Comparison of ENCODE assay signal across 11 cellular contexts in genomic region chr13:43196171-43196611, GRCh38.
DNase-seq lines count a peak whose midpoint lies in the region; ATAC-seq and TF ChIP-seq lines count a peak whose summit lies in the region.
"Had no signal": no experiment of that assay in that cellular context is flagged by ENCODE, and none has a peak within 500 bp of the region (broad histone marks: within the 10 kb centered on the region; RNA-seq: fewer than 3 reads in every experiment).

No MANE protein-coding gene starts in this region.

- H3K9me3 ChIP-seq in HEK293 (ENCODE audit: control insufficient read depth, insufficient read depth, low read depth, low read length) = no peaks in the 10 kb centered on the region
- H3K9me3 ChIP-seq in gastroesophageal sphincter = no peaks in the 10 kb centered on the region
- H3K9me3 ChIP-seq in sigmoid colon = no peaks in the 10 kb centered on the region

- no peaks in the 10 kb centered on the region; the same call in 1 of the 2 replicates for H3K9me3 Mint-ChIP-seq in WTC11

- in situ Hi-C loops in SK-MEL-5 (cut with HindIII; ENCODE audit: low pct_unique_long_range_greater_than_20kb, low sequenced_read_pairs) = no loop called here

- H3K4me1 ChIP-seq in HEK293 (ENCODE audit: control insufficient read depth, insufficient read depth, low read length) (no peaks in the 10 kb centered on the region), gastroesophageal sphincter (peaks cover 0 to 6% (median 0%) of the 10 kb centered on the region in 3 donors), sigmoid colon (peaks cover 0 to 17% (median 5%) of the 10 kb centered on the region in 4 donors)

- TF ChIP-seq EP300 in gastroesophageal sphincter (IDR thresholded peaks at IDR 0.05) = no peak
- no peak for TF ChIP-seq EP300 in sigmoid colon (IDR thresholded peaks at IDR 0.05)

- no peak overlapping the region for H3K4me3 Mint-ChIP-seq in WTC11

- no peak for TF ChIP-seq POLR2A in gastroesophageal sphincter (IDR thresholded peaks at IDR 0.05)
- TF ChIP-seq POLR2A in sigmoid colon (IDR thresholded peaks at IDR 0.05) = no peak

- H3K4me3 ChIP-seq in HEK293 (ENCODE audit: low read depth, low read length) (no peak overlapping the region), gastroesophageal sphincter (no peak overlapping the region), sigmoid colon (no peak overlapping the region)

- POLR2A ChIA-PET in HEK293 (lab: Yijun Ruan, JAX) (no interaction called here), WTC11 (lab: Charles Lee) (interaction anchor here (0.6 kb wide), 1 partner anchor 248 kb away, joined by 3 read pairs; no protein-coding TSS in a partner anchor)

- H3K4me1 Mint-ChIP-seq in WTC11 = no peaks in the 10 kb centered on the region

- H3K27ac ChIP-seq in HEK293 (ENCODE audit: extremely low read depth, low read depth, low read length) (no peak overlapping the region), gastroesophageal sphincter (no peak overlapping the region), sigmoid colon (no peak overlapping the region)
- H3K27ac ChIP-seq: HL-60 had no signal

- no peak overlapping the region for H3K27ac Mint-ChIP-seq in WTC11

- H3K36me3 ChIP-seq in HEK293 (ENCODE audit: control insufficient read depth in 2 of 2, insufficient read depth in 1 of 2, low read length in 2 of 2) = no peaks in the 10 kb centered on the region
- H3K36me3 ChIP-seq in gastroesophageal sphincter = no peaks in the 10 kb centered on the region
- H3K36me3 ChIP-seq in sigmoid colon = no peaks in the 10 kb centered on the region

- DNase-seq in SK-MEL-5 (ENCODE audit: low read depth, low spot score) (peak; percentile 11), sigmoid colon (peak; percentile 68), WTC11 (ENCODE audit: low spot score) (no peak)
- DNase-seq in activated CD4-positive, CD25-positive, alpha-beta regulatory T cell treated with anti-CD3 and anti-CD28 coated beads, Interleukin-2, amount 50 U/mL, for 72 hours = no peak
- DNase-seq: activated T-cell treated with anti-CD3 and anti-CD28 coated beads, Interleukin-2, amount 50 U/mL, for 48 hours; NCI-H510A treated with DMSO at 0.1 percent for 48 hours; SHP77 treated with DMSO at 0.1 percent for 48 hours had no signal

- 35 to 80% methylated on average over 1 to 2 of the region's 4 CpGs for WGBS in gastroesophageal sphincter (ENCODE audit: low coverage in 1 of 2), 2 donors
- WGBS in sigmoid colon, 2 donors = 73 to 81% methylated on average over 4 of the region's 4 CpGs

- TF ChIP-seq CTCF in HEK293 (tag by site-specific recombination; IDR thresholded peaks at IDR 0.05) (no peak), gastroesophageal sphincter (IDR thresholded peaks at IDR 0.05) (peak in 1 of 4 experiments; percentile 32), sigmoid colon (IDR thresholded peaks at IDR 0.05) (no peak), WTC11 (IDR thresholded peaks at IDR 0.05) (no peak)

- CTCF ChIA-PET in HEK293 (lab: Yijun Ruan, JAX) = no interaction called here
- CTCF ChIA-PET in WTC11 (lab: Charles Lee) = interaction anchor here (0.6 to 1.8 kb wide), 7 partner anchors 25 to 608 kb away, joined by 3 to 6 read pairs (median 3); no protein-coding TSS in a partner anchor

- ATAC-seq in gastroesophageal sphincter = peak; percentile 46
- ATAC-seq in WTC11 = no peak
- no peak for ATAC-seq in GM21390 (IDR thresholded peaks at IDR 0.05; ENCODE audit: unreplicated experiment)

- H3K36me3 Mint-ChIP-seq in WTC11 = no peaks in the 10 kb centered on the region

- intact Hi-C loops in sigmoid colon (cut with DNase I) = loop anchor here (10.0 kb wide), 1 partner anchor 609 kb away; no protein-coding TSS in a partner anchor

- H3K27me3 ChIP-seq in gastroesophageal sphincter = no peaks in the 10 kb centered on the region
- no peaks in the 10 kb centered on the region for H3K27me3 ChIP-seq in sigmoid colon

- H3K27me3 Mint-ChIP-seq in WTC11 (ENCODE audit: low read depth) = peaks cover 25% of the 10 kb centered on the region

TF ChIP-seq in HEK293, 187 proteins besides CTCF, POLR2A, EP300 and RAD21:
- TF ChIP-seq GLIS1 (tag by site-specific recombination; IDR thresholded peaks at IDR 0.05) = peak; percentile 20; the same call in 1 of the 2 replicates
- TF ChIP-seq ZFP41 (tag by site-specific recombination; IDR thresholded peaks at IDR 0.05; ENCODE audit: borderline replicate concordance) = no peak
- no peak for TF ChIP-seq FEZF1 (tag by site-specific recombination; IDR thresholded peaks at IDR 0.05)
- TF ChIP-seq ZNF654 (tag by site-specific recombination; IDR thresholded peaks at IDR 0.05; ENCODE audit: low read depth) = peak; percentile 17; the same call in 1 of the 2 replicates
- TF ChIP-seq ZNF624 (tag by site-specific recombination; IDR thresholded peaks at IDR 0.05) = no peak
- TF ChIP-seq ZNF184 (tag by site-specific recombination; IDR thresholded peaks at IDR 0.05) = no peak
- no peak for TF ChIP-seq ZNF488 (tag by site-specific recombination; IDR thresholded peaks at IDR 0.05)

TF ChIP-seq in WTC11, 78 proteins besides CTCF, POLR2A, EP300 and RAD21:
- TF ChIP-seq MYBL2 (CRISPR knock-in tag; IDR thresholded peaks at IDR 0.05) = no peak
- TF ChIP-seq ZNF281 (CRISPR knock-in tag; IDR thresholded peaks at IDR 0.05) = no peak
- no peak for TF ChIP-seq NFYB (CRISPR knock-in tag; conservative IDR thresholded peaks at IDR 0.05; ENCODE audit: low read depth)
- TF ChIP-seq, protein P1, sequence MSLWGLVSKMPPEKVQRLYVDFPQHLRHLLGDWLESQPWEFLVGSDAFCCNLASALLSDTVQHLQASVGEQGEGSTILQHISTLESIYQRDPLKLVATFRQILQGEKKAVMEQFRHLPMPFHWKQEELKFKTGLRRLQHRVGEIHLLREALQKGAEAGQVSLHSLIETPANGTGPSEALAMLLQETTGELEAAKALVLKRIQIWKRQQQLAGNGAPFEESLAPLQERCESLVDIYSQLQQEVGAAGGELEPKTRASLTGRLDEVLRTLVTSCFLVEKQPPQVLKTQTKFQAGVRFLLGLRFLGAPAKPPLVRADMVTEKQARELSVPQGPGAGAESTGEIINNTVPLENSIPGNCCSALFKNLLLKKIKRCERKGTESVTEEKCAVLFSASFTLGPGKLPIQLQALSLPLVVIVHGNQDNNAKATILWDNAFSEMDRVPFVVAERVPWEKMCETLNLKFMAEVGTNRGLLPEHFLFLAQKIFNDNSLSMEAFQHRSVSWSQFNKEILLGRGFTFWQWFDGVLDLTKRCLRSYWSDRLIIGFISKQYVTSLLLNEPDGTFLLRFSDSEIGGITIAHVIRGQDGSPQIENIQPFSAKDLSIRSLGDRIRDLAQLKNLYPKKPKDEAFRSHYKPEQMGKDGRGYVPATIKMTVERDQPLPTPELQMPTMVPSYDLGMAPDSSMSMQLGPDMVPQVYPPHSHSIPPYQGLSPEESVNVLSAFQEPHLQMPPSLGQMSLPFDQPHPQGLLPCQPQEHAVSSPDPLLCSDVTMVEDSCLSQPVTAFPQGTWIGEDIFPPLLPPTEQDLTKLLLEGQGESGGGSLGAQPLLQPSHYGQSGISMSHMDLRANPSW (CRISPR knock-in tag; conservative IDR thresholded peaks at IDR 0.05; ENCODE audit: low read depth) = no peak
- no peak for TF ChIP-seq ZNF138 (CRISPR knock-in tag; conservative IDR thresholded peaks at IDR 0.05)
- no peak for TF ChIP-seq GABPB1 (CRISPR knock-in tag; IDR thresholded peaks at IDR 0.05)
- TF ChIP-seq MXD4 (CRISPR knock-in tag; IDR thresholded peaks at IDR 0.05; ENCODE audit: borderline replicate concordance) = no peak
- TF ChIP-seq RORB (CRISPR knock-in tag; IDR thresholded peaks at IDR 0.05) = no peak
- no peak for TF ChIP-seq PRRX2 (CRISPR knock-in tag; IDR thresholded peaks at IDR 0.05)
- TF ChIP-seq SP1 (CRISPR knock-in tag; conservative IDR thresholded peaks at IDR 0.05) = no peak
- TF ChIP-seq, protein P2, sequence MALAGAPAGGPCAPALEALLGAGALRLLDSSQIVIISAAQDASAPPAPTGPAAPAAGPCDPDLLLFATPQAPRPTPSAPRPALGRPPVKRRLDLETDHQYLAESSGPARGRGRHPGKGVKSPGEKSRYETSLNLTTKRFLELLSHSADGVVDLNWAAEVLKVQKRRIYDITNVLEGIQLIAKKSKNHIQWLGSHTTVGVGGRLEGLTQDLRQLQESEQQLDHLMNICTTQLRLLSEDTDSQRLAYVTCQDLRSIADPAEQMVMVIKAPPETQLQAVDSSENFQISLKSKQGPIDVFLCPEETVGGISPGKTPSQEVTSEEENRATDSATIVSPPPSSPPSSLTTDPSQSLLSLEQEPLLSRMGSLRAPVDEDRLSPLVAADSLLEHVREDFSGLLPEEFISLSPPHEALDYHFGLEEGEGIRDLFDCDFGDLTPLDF (CRISPR knock-in tag; IDR thresholded peaks at IDR 0.05) = no peak

Comparison
In these comparisons a context has a peak if more than half of its experiments do, and no peak if none do; other contexts are left out.
1. DNase-seq: peak in SK-MEL-5 (single experiment) and sigmoid colon (single experiment); none in WTC11 (single experiment) and activated CD4-positive, CD25-positive, alpha-beta regulatory T cell treated with anti-CD3 and anti-CD28 coated beads, Interleukin-2, amount 50 U/mL, for 72 hours (single experiment).